Comparison of ENCODE assay signal across 10 cellular contexts in the genomic region with DNA sequence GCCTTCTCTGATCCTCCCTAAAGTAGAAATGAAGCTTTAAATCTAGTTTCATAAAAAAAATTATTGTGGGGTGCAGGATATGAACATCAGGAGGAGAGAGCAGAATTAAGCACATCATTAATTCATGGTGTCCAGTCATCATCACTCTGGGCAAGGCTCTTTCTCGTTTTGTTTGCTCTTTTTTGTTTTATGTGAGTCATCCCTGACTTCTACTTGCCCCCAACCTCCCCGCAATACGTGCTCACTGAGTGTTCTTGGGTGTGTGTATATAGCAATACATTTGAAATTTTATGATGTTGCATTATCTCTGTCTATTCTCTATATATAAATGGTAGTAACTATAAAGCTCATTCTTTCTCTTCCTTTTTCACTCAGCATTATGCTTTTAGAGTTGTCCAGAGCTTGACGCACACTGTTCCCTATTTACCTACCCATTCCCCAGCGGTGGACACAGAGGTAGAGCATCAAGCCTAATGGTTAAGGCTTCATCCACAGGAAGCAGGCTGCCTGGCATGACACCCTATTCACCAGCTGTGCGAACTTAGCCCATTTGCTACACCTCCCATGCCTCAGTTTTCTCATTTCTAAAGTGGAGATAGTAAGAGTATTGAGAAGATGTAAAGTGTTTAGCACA.
A peak's percentile ranks its signal among the peaks of the same experiment; 100 is the strongest.
DNase-seq lines count a peak whose midpoint lies in the region; ATAC-seq and TF ChIP-seq lines count a peak whose summit lies in the region.
"Had no signal": no experiment of that assay in that cellular context is flagged by ENCODE, and none has a peak within 500 bp of the region (broad histone marks: within the 10 kb centered on the region; RNA-seq: fewer than 3 reads in every experiment).

No MANE protein-coding gene starts in this region.

- BruUV-seq in PC-3 (replicated peaks; lab: Mats Ljungman, UMichigan): no TSS peak

- peak; percentile 72 for ATAC-seq in PC-3
- ATAC-seq in GM21515 (IDR thresholded peaks at IDR 0.05; ENCODE audit: unreplicated experiment): no peak

- H3K9me3 ChIP-seq in PC-3 (ENCODE audit: low read length) (no peaks in the 10 kb centered on the region), skeletal muscle satellite cell (replicated peaks; ENCODE audit: low read length) (no peaks in the 10 kb centered on the region)
- H3K9me3 ChIP-seq: right lobe of liver had no signal

- H3K27ac ChIP-seq in PC-3 (ENCODE audit: low read length) (peak overlapping the region; percentile 93), epithelial cell of prostate (peak overlapping the region; percentile 99)
- H3K27ac ChIP-seq: right lobe of liver had no signal

- intact Hi-C loops in PC-3 (cut with micrococcal nuclease): loop anchor here (1.0 to 5.0 kb wide), 4 partner anchors 19 to 212 kb away; a partner anchor contains a TSS

- H2AFZ ChIP-seq in PC-3 (ENCODE audit: low read length): no peak overlapping the region

- TF ChIP-seq CTCF in PC-3 (conservative IDR thresholded peaks at IDR 0.05; ENCODE audit: low read depth, low read length): no peak

- no peaks in the 10 kb centered on the region for H3K9me2 ChIP-seq in PC-3 (replicated peaks; ENCODE audit: low read length)

- H3K36me3 ChIP-seq in PC-3 (ENCODE audit: low read depth, low read length) (no peaks in the 10 kb centered on the region), skeletal muscle satellite cell (ENCODE audit: insufficient read depth, low read length) (no peaks in the 10 kb centered on the region)
- H3K36me3 ChIP-seq: right lobe of liver had no signal

- no peaks in the 10 kb centered on the region for H3K79me2 ChIP-seq in PC-3 (ENCODE audit: low read length)

- H3K4me3 ChIP-seq in PC-3 (ENCODE audit: low read length) (peak overlapping the region; percentile 5; the same call in 1 of the 2 replicates), skeletal muscle satellite cell (ENCODE audit: low read length) (peak overlapping the region; percentile 1)
- H3K4me3 ChIP-seq: right lobe of liver had no signal

- H3K27me3 ChIP-seq in PC-3 (ENCODE audit: low read length): no peaks in the 10 kb centered on the region
- H3K27me3 ChIP-seq in skeletal muscle satellite cell (ENCODE audit: control insufficient read depth, insufficient read depth, low read length): no peaks in the 10 kb centered on the region
- H3K27me3 ChIP-seq: right lobe of liver had no signal

- H3K4me2 ChIP-seq in PC-3 (ENCODE audit: low read length) (peak overlapping the region; percentile 65), skeletal muscle satellite cell (ENCODE audit: low read length) (peak overlapping the region; percentile 35)

- H3K9ac ChIP-seq in PC-3 (ENCODE audit: low read length) (peak overlapping the region; percentile 55), skeletal muscle satellite cell (ENCODE audit: low read depth, low read length) (peak overlapping the region; percentile 10)

- peaks cover 10% of the 10 kb centered on the region for H3F3A ChIP-seq in PC-3 (ENCODE audit: low read length, unreplicated experiment)

- POLR2A ChIA-PET in PC-3 (lab: Charles Lee; ENCODE audit: unreplicated experiment): interaction anchor here (0.6 to 0.7 kb wide), 3 partner anchors 11 to 194 kb away, joined by 4 to 5 read pairs (median 4); no protein-coding TSS in a partner anchor

- CTCF ChIA-PET in PC-3 (lab: Charles Lee): interaction anchor here (0.7 to 2.0 kb wide), 3 partner anchors 39 to 40 kb away, joined by 4 to 13 read pairs (median 5); no protein-coding TSS in a partner anchor

- H3K4me1 ChIP-seq in PC-3 (ENCODE audit: insufficient read depth, low read length) (peaks cover 69% of the 10 kb centered on the region), skeletal muscle satellite cell (ENCODE audit: control insufficient read depth, insufficient read depth, low read length) (peaks cover 64% of the 10 kb centered on the region)
- H3K4me1 ChIP-seq: right lobe of liver had no signal

- H4K20me1 ChIP-seq in PC-3 (ENCODE audit: low read length): no peaks in the 10 kb centered on the region

- DNase-seq in DMS53 (lab: John Stamatoyannopoulos, UW) (peak; percentile 42), DMS53 treated with DMSO at 0.1 percent for 48 hours (lab: John Stamatoyannopoulos, UW; ENCODE audit: unreplicated experiment) (no peak), PC-3 (peak; percentile 92), epithelial cell of prostate (ENCODE audit: low read depth, low spot score) (peak; percentile 84), inferior parietal cortex (ENCODE audit: extremely low spot score) (no peak), NCI-H524 (lab: John Stamatoyannopoulos, UW) (no peak)
- DNase-seq: activated naive CD4-positive, alpha-beta T cell; right lobe of liver had no signal

Comparison
In these comparisons a context has a peak if more than half of its experiments do, and no peak if none do; other contexts are left out.
1. DNase-seq: peak in DMS53 (single experiment), PC-3 (single experiment) and epithelial cell of prostate (single experiment); none in DMS53 treated with DMSO at 0.1 percent for 48 hours (single experiment), inferior parietal cortex (single experiment) and NCI-H524 (0 of 2).